Comparison of ENCODE assay signal across 1 cellular context in genomic region chr12:29395356-29395755, GRCh38.
TF ChIP-seq lines count a peak whose summit lies in the region.

No MANE protein-coding gene starts in this region.

TF ChIP-seq in IMR-90, 13 proteins besides CTCF, POLR2A, EP300 and RAD21:
- TF ChIP-seq NFE2L2 (IDR thresholded peaks at IDR 0.05; ENCODE audit: low read depth, low read length) (no peak), MAFK (IDR thresholded peaks at IDR 0.05; ENCODE audit: low read depth, low read length) (no peak), CHD1 (IDR thresholded peaks at IDR 0.05; ENCODE audit: low read depth, low read length) (no peak), RCOR1 (IDR thresholded peaks at IDR 0.05; ENCODE audit: insufficient replicate concordance, low read length) (no peak), ELK1 (IDR thresholded peaks at IDR 0.05; ENCODE audit: borderline replicate concordance, low read depth, low read length) (no peak), SMC3 (IDR thresholded peaks at IDR 0.05; ENCODE audit: low read depth, low read length) (no peak), MAZ (IDR thresholded peaks at IDR 0.05; ENCODE audit: borderline replicate concordance, low read depth, low read length) (no peak), USF2 (IDR thresholded peaks at IDR 0.05; ENCODE audit: low read depth, low read length) (no peak), MXI1 (IDR thresholded peaks at IDR 0.05; ENCODE audit: borderline replicate concordance, low read depth, low read length) (no peak), CEBPB (IDR thresholded peaks at IDR 0.05; ENCODE audit: low read depth, low read length) (no peak), FOS (IDR thresholded peaks at IDR 0.05; ENCODE audit: low read depth, low read length) (no peak), RFX5 (IDR thresholded peaks at IDR 0.05; ENCODE audit: low read depth, low read length) (no peak), BHLHE40 (IDR thresholded peaks at IDR 0.05; ENCODE audit: low read depth, low read length) (no peak)
